Comparison of ENCODE assay signal across 34 cellular contexts in the genomic region with DNA sequence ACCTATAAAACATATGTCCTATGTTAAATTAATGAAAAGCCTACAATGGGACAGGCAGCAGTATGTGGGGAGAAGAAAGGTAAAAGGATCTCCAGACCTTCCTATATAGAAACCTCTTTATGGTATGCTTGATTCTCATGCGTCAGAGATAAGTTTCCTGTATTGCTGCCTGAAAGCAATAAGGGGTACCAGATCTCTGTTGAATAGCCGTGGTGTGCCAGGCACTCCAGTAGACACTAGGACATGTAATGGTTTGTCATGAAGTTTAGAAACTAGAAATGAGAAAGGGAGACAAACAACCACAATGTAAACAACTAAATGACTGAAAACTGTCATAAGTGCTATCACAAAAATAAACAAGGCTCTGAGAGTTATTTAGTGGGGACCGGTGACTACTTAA.
"Had no signal": no experiment of that assay in that cellular context is flagged by ENCODE, and none has a peak within 500 bp of the region (broad histone marks: within the 10 kb centered on the region; RNA-seq: fewer than 3 reads in every experiment).

No MANE protein-coding gene starts in this region.

- H3K27me3 ChIP-seq: SJCRH30 had no signal

- DNase-seq: Karpas-422, MM.1S, MV-4-11, NCI-H1092, NCI-H1105, NCI-H1417, NCI-H1436, NCI-H146, NCI-H1694, NCI-H187, NCI-H1930, NCI-H2029 treated with DMSO at 0.1 percent for 48 hours, NCI-H2081 treated with DMSO at 0.1 percent for 48 hours, NCI-H2107, NCI-H2171, NCI-H226, NCI-H446 treated with DMSO at 0.1 percent for 48 hours, NCI-H510A, NCI-H524, NCI-H526, NCI-H69, NCI-H748 treated with DMSO at 0.1 percent for 48 hours, NCI-H82, PC-9, SHP77, SIG-M5, SJCRH30, T-cell had no signal

- H3K36me3 ChIP-seq: SJCRH30 had no signal

- H3K9me3 ChIP-seq: SJCRH30 had no signal

- H2AFZ ChIP-seq: PC-9 had no signal

- H3K27ac ChIP-seq: KMS-11, PC-9, RWPE1, SJCRH30, SK-N-MC had no signal

- H3K4me2 ChIP-seq: KMS-11, PC-9 had no signal

- H3K4me1 ChIP-seq: SJCRH30 had no signal

- ATAC-seq: Panc1, Right ventricle myocardium inferior, SK-N-SH treated with all-trans-retinoic acid at 6 μM for 48 hours, T-cell had no signal

- H3K4me3 ChIP-seq: PC-9, SJCRH30, SK-N-MC had no signal

- H3K9ac ChIP-seq: KMS-11 had no signal
